In the genomic region with DNA sequence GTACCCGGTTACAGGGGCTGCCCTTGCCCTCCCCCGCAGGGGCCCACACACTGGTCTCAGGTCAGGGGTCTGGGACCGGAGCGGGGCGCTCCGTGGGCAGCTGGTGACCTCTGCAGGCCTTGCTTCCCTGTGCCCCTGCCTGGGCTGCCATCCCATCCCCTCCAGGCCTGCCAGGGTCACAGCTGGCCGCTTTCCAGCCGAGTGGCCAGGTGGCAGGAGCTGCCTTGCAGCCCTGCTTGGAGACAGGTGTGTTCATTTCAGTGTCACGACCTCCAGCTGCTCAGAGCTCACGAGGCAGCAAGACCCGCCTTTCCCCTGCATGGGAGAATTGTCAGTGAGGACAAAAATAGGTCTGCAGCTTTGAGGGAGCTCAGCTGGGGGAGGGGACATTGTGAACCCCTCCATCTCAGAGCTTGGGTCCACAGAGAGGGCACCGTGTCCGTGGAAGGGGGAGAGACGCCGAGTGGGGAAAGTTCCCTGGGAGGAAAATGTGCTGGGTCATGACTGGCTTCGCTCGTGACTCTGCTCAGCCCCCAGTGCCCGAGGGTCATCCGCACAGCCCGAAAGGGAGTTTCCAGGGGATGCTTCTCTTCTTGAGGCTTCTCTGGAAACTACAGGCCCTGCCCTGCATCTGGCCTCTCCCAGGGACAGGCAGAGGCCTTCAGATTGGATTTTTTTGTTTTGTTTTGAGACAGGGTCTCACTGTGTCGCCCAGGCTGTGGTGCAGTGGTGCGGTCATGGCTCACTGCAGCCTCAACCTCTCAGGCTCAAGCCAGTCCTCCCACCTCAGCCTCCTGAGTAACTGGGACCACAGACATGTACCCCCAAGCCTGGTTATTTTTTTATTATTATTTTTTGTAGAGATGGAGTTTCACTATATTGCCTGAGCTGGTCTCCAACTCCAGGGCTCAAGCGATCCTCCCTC, we compare ENCODE assay signal across 11 cellular contexts. TPM values are rescaled to one million over a fixed set of nuclear protein-coding genes. Genes with fewer than 3 reads are reported as not detected.
DNase-seq lines count a peak whose midpoint lies in the region; ATAC-seq, FAIRE-seq and TF ChIP-seq lines count a peak whose summit lies in the region.
"Had no signal": no experiment of that assay in that cellular context is flagged by ENCODE, and none has a peak within 500 bp of the region (broad histone marks: within the 10 kb centered on the region; RNA-seq: fewer than 3 reads in every experiment).

No MANE protein-coding gene starts in this region.

- no peaks in the 10 kb centered on the region for H3K27me3 ChIP-seq in K562 (ENCODE audit: control insufficient read depth in 2 of 2, insufficient read depth in 2 of 2, low read length in 2 of 2)
- H3K27me3 ChIP-seq in psoas muscle (ENCODE audit: insufficient read depth in 3 of 3, low read length in 2 of 3), result no peaks in the 10 kb centered on the region
- H3K27me3 ChIP-seq: ascending aorta, uterus had no signal

- H3K4me1 ChIP-seq in K562 (replicated peaks in 1 of 2; ENCODE audit: control insufficient read depth in 2 of 2, insufficient read depth in 2 of 2, low read length in 2 of 2) (peaks cover 84 to 90% of the 10 kb centered on the region in 2 experiments), psoas muscle (peaks cover 43% of the 10 kb centered on the region)

- no peak for TF ChIP-seq CTCF in K562 (IDR thresholded peaks at IDR 0.05 in 2 of 3, conservative IDR thresholded peaks at IDR 0.05 in 1 of 3; ENCODE audit: insufficient read depth in 2 of 3, low read depth in 1 of 3, low read length in 3 of 3)
- no peak for TF ChIP-seq CTCF in psoas muscle (IDR thresholded peaks at IDR 0.05)

- POLR2A ChIA-PET in K562 (lab: Yijun Ruan, JAX), result interaction anchor here (0.6 to 1.2 kb wide), 4 partner anchors 16 to 162 kb away, joined by 3 read pairs; no protein-coding TSS in a partner anchor

- H3K27me3 Mint-ChIP-seq in activated naive CD4-positive, alpha-beta T cell treated with anti-CD3 and anti-CD28 coated beads for 36 hours (ENCODE audit: low read depth), result no peaks in the 10 kb centered on the region

- CTCF ChIA-PET in K562 (lab: Yijun Ruan, JAX; ENCODE audit: low intra/inter-chr PET ratio), result no interaction called here
- CTCF ChIA-PET in activated naive CD4-positive, alpha-beta T cell treated with anti-CD3 and anti-CD28 coated beads for 36 hours (lab: Charles Lee), result no interaction called here

- H3K4me2 ChIP-seq in K562 (ENCODE audit: insufficient read depth, low read length), result no peak overlapping the region

- peak overlapping the region; percentile 76 for H3K27ac ChIP-seq in K562 (ENCODE audit: extremely low read depth, low read depth, low read length)
- peak overlapping the region; percentile 58 for H3K27ac ChIP-seq in psoas muscle
- H3K27ac ChIP-seq: ascending aorta had no signal

- H3K9ac ChIP-seq in K562 (ENCODE audit: insufficient read depth in 1 of 2, low read depth in 2 of 2, low read length in 2 of 2), result peak overlapping the region; percentile 40 to 90; a peak in 3 of 4 replicates

- H3K9me3 Mint-ChIP-seq in activated naive CD4-positive, alpha-beta T cell treated with anti-CD3 and anti-CD28 coated beads for 36 hours, result no peaks in the 10 kb centered on the region

- BruUV-seq in K562 (replicated peaks; lab: Mats Ljungman, UMichigan), result no TSS peak

- no peak overlapping the region for H3K4me3 ChIP-seq in K562
- H3K4me3 ChIP-seq in psoas muscle, result no peak overlapping the region
- H3K4me3 ChIP-seq: ascending aorta, uterus had no signal

- 69% methylated on average over 23 of the region's 23 CpGs for WGBS in K562 (ENCODE audit: insufficient coverage, low coverage, missing lambda C conversion rate)
- WGBS in psoas muscle, 3 donors, result 65 to 69% (median 66%) methylated on average over 23 of the region's 23 CpGs

- H2AFZ ChIP-seq in K562 (ENCODE audit: low read depth, low read length), result no peak overlapping the region

- peaks cover 32% of the 10 kb centered on the region for H3K9me1 ChIP-seq in K562 (ENCODE audit: control insufficient read depth, insufficient read depth, low read length)

- H3K79me2 ChIP-seq in K562 (ENCODE audit: control insufficient read depth, insufficient read depth, low read length), result peaks cover 98% of the 10 kb centered on the region

- FAIRE-seq in K562 (lab: Jason Lieb, UNC) (peak; percentile 77), urothelium cell line (lab: Jason Lieb, UNC) (no peak)

- H3K9me3 ChIP-seq in K562 (replicated peaks; ENCODE audit: control insufficient read depth, insufficient read depth, low read depth, low read length) (peaks cover 2% of the 10 kb centered on the region; the same call in 1 of the 2 replicates), psoas muscle (no peaks in the 10 kb centered on the region)
- H3K9me3 ChIP-seq: ascending aorta, uterus had no signal

- ATAC-seq in HG03039 (IDR thresholded peaks at IDR 0.05; ENCODE audit: unreplicated experiment) (peak; percentile 54), K562 (no peak), psoas muscle (peak; percentile 27 to 43 (median 30))

- H3K36me3 ChIP-seq in K562 (ENCODE audit: control insufficient read depth, insufficient read depth, low read length), result peaks cover 58% of the 10 kb centered on the region
- H3K36me3 ChIP-seq in psoas muscle (ENCODE audit: insufficient read depth in 1 of 2, low read depth in 1 of 2), result no peaks in the 10 kb centered on the region
- H3K36me3 ChIP-seq: ascending aorta, uterus had no signal

- peaks cover 92% of the 10 kb centered on the region for H4K20me1 ChIP-seq in K562 (replicated peaks; ENCODE audit: control insufficient read depth, insufficient read depth, low read length)

- TF ChIP-seq EP300 in K562 (IDR thresholded peaks at IDR 0.05; ENCODE audit: low read length), result no peak

- no peak overlapping the region for H3K4me3 Mint-ChIP-seq in activated naive CD4-positive, alpha-beta T cell treated with anti-CD3 and anti-CD28 coated beads for 36 hours

- no peak for TF ChIP-seq RAD21 in K562 (CRISPR knock-in tag; conservative IDR thresholded peaks at IDR 0.05 in 1 of 2, IDR thresholded peaks at IDR 0.05 in 1 of 2)

- intact Hi-C loops in K562 (cut with micrococcal nuclease), result no loop called here
- intact Hi-C loops in psoas muscle (cut with DNase I), result loop anchor here in 1 of 2 donors (5.0 to 10.0 kb wide), 2 partner anchors 36 to 328 kb away; no protein-coding TSS in a partner anchor
- intact Hi-C loops in activated naive CD4-positive, alpha-beta T cell treated with anti-CD3 and anti-CD28 coated beads for 36 hours (cut with micrococcal nuclease), result no loop called here

- no peaks in the 10 kb centered on the region for H3K36me3 Mint-ChIP-seq in activated naive CD4-positive, alpha-beta T cell treated with anti-CD3 and anti-CD28 coated beads for 36 hours (ENCODE audit: low read depth)

- in situ Hi-C loops in K562 (cut with MboI), result no loop called here

- H3K27ac Mint-ChIP-seq in activated naive CD4-positive, alpha-beta T cell treated with anti-CD3 and anti-CD28 coated beads for 36 hours, result no peak overlapping the region

- TF ChIP-seq POLR2A in K562 (conservative IDR thresholded peaks at IDR 0.05), result 0 out of 2 replicates have a peak, but pooled peaks have one; percentile 11

- DNase-seq in DMS79 treated with DMSO at 0.1 percent for 48 hours (lab: John Stamatoyannopoulos, UW) (peak; percentile 20), K562 (ENCODE audit: extremely low read depth in 1 of 4, low spot score in 3 of 4) (no peak), psoas muscle (no peak), urothelium cell line (ENCODE audit: low spot score) (no peak), NOMO-1 (lab: John Stamatoyannopoulos, UW; ENCODE audit: unreplicated experiment in 2 of 2) (no peak)
- no peak for DNase-seq in activated T-cell treated with anti-CD3 and anti-CD28 coated beads, Interleukin-2, amount 50 U/mL, for 48 hours
- DNase-seq in activated naive CD4-positive, alpha-beta T cell treated with anti-CD3 and anti-CD28 coated beads for 36 hours, result no peak
- DNase-seq: NCI-H187 treated with DMSO at 0.1 percent for 48 hours, uterus had no signal

- peaks cover 4% of the 10 kb centered on the region for H3K4me1 Mint-ChIP-seq in activated naive CD4-positive, alpha-beta T cell treated with anti-CD3 and anti-CD28 coated beads for 36 hours (ENCODE audit: low read depth)

TF ChIP-seq in K562, 482 proteins besides CTCF, POLR2A, EP300 and RAD21 (continues in another document):
- TF ChIP-seq MAFG (tag; conservative IDR thresholded peaks at IDR 0.05) (peak; percentile 46; the same call in 1 of the 2 replicates), NFIC (IDR thresholded peaks at IDR 0.05) (0 out of 2 replicates have a peak, but pooled peaks have one; percentile 41), KDM1A (IDR thresholded peaks at IDR 0.05) (peak in 1 of 2 experiments; percentile 38; a peak in 2 of 4 replicates), GTF2E2 (tag; IDR thresholded peaks at IDR 0.05) (0 out of 2 replicates have a peak, but pooled peaks have one; percentile 45), PTTG1 (tag; IDR thresholded peaks at IDR 0.05; ENCODE audit: low read depth) (no peak), LCOR (CRISPR knock-in tag; IDR thresholded peaks at IDR 0.05) (0 out of 2 replicates have a peak, but pooled peaks have one; percentile 27)
- TF ChIP-seq, protein P1, sequence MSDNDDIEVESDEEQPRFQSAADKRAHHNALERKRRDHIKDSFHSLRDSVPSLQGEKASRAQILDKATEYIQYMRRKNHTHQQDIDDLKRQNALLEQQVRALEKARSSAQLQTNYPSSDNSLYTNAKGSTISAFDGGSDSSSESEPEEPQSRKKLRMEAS (CRISPR knock-in tag; IDR thresholded peaks at IDR 0.05), result peak; percentile 23; the same call in 1 of the 2 replicates

RNA-seq across cellular contexts. Expression of a gene that starts 10.0 kb away (rescaled TPM):
- total RNA-seq in K562 (2011; cell fraction: chromatin; rRNA removed; ENCODE audit: low replicate concordance), result 692 and 1,066 TPM in 2 replicates
- total RNA-seq in K562 (2011; cell fraction: nucleolus; rRNA removed), result 409 and 435 TPM in 2 replicates
- 438 and 467 TPM in 2 replicates for total RNA-seq in K562 (2011; cell fraction: nucleoplasm; rRNA removed)
- total RNA-seq in K562 (2014; rRNA removed), result 89.1 and 104 TPM in 2 replicates
- total RNA-seq in K562 (2014; rRNA removed; fragmentation: Illumina TruSeq; extraction: Trizol), result 40.9 and 41.8 TPM in 2 replicates
- 57.9 and 60.6 TPM in 2 replicates for total RNA-seq in K562 (2015; rRNA removed; fragmentation: Illumina TruSeq; extraction: Trizol)
- total RNA-seq in K562 (2021), result 208 and 244 TPM in 2 replicates
- 54.2 and 64.0 TPM in 2 replicates for polyA plus RNA-seq in K562 (2011; rRNA removed)
- 54.1 and 55.3 TPM in 2 replicates for polyA plus RNA-seq in K562 (2011; cell fraction: cytosol; rRNA removed)
- 210 and 277 TPM in 2 replicates for polyA plus RNA-seq in K562 (2011; cell fraction: nucleus; rRNA removed)
- 113 and 125 TPM in 2 replicates for polyA plus RNA-seq in K562 (2012)
- 116 and 138 TPM in 2 replicates for polyA plus RNA-seq in K562 (2014; fragmentation: Illumina TruSeq; extraction: Trizol)
- polyA plus RNA-seq in K562 (2014; fragmentation: Nextera tagmentation; extraction: Ambion mirVana), result 10 to 100 TPM; 12.2 to 15.8 TPM
- polyA plus RNA-seq in K562 (2014; rRNA removed), result 101 and 116 TPM in 2 replicates
- 61.1 and 68.8 TPM in 2 replicates for polyA minus RNA-seq in K562 (2011; rRNA and poly(A)+ RNA removed)
- polyA minus RNA-seq in K562 (2011; cell fraction: cytosol; rRNA and poly(A)+ RNA removed), result 106 and 121 TPM in 2 replicates
- 117 and 133 TPM in 2 replicates for polyA minus RNA-seq in K562 (2011; cell fraction: nucleus; rRNA and poly(A)+ RNA removed)
- total RNA-seq in psoas muscle, result 10 to 100 TPM; 47.0 to 90.5 (median 64.6) TPM
- polyA plus RNA-seq in psoas muscle, result 10 to 100 TPM; 10.8 to 34.7 (median 22.0) TPM
- total RNA-seq in activated naive CD4-positive, alpha-beta T cell treated with anti-CD3 and anti-CD28 coated beads for 36 hours, result 10 to 100 TPM in 1 of 2 experiments, 1 to 10 TPM in 1; 8.6 to 10.1 TPM
